15 cellular contexts compared by ENCODE assay signal in genomic region chr12:25005376-25005775, GRCh38. TPM values are rescaled to one million over a fixed set of nuclear protein-coding genes. Genes with fewer than 3 reads are reported as not detected.
DNase-seq lines count a peak whose midpoint lies in the region; ATAC-seq and TF ChIP-seq lines count a peak whose summit lies in the region.
"Had no signal": no experiment of that assay in that cellular context is flagged by ENCODE, and none has a peak within 500 bp of the region (broad histone marks: within the 10 kb centered on the region; RNA-seq: fewer than 3 reads in every experiment).

No MANE protein-coding gene starts in this region.

- DNase-seq in memory B cell (ENCODE audit: low spot score in 2 of 2) = peak in 1 of 2 donors; percentile 26
- no peak for DNase-seq in SK-N-SH
- no peak for DNase-seq in caudate nucleus (lab: John Stamatoyannopoulos, UW)
- DNase-seq in globus pallidus (ENCODE audit: low spot score) = no peak
- DNase-seq in tibial nerve (ENCODE audit: low spot score in 2 of 2) = no peak
- DNase-seq: activated naive CD4-positive, alpha-beta T cell treated with anti-CD3 and anti-CD28 coated beads for 36 hours; CD4-positive, alpha-beta T cell; hypothalamus; NCI-H2107; PC-3; small intestine had no signal

- H3K27me3 Mint-ChIP-seq in memory B cell = no peaks in the 10 kb centered on the region
- H3K27me3 Mint-ChIP-seq: CD4-positive, alpha-beta T cell had no signal

- no peak overlapping the region for H3K9ac ChIP-seq in SK-N-SH

- H3K4me3 Mint-ChIP-seq in memory B cell = peak overlapping the region; percentile 46
- H3K4me3 Mint-ChIP-seq: activated naive CD4-positive, alpha-beta T cell treated with anti-CD3 and anti-CD28 coated beads for 36 hours; CD4-positive, alpha-beta T cell had no signal

- POLR2A ChIA-PET in SK-N-SH (lab: Yijun Ruan, JAX) = no interaction called here

- no peaks in the 10 kb centered on the region for H4K20me1 ChIP-seq in SK-N-SH (ENCODE audit: insufficient read depth)

- H3K9me2 ChIP-seq in SK-N-SH = no peaks in the 10 kb centered on the region

- H2AFZ ChIP-seq in SK-N-SH (ENCODE audit: low read depth) = no peak overlapping the region

- H3K36me3 ChIP-seq in SK-N-SH (replicated peaks in 1 of 2; ENCODE audit: control insufficient read depth in 1 of 2, insufficient read depth in 2 of 2, low read length in 1 of 2) (no peaks in the 10 kb centered on the region), tibial nerve (no peaks in the 10 kb centered on the region)

- no peak for TF ChIP-seq EP300 in SK-N-SH (IDR thresholded peaks at IDR 0.05; ENCODE audit: borderline replicate concordance in 1 of 2, low read depth in 1 of 2, low read length in 1 of 2)
- TF ChIP-seq EP300 in tibial nerve (IDR thresholded peaks at IDR 0.05) = no peak

- peak overlapping the region; percentile 74 for H3K27ac Mint-ChIP-seq in memory B cell
- H3K27ac Mint-ChIP-seq: activated naive CD4-positive, alpha-beta T cell treated with anti-CD3 and anti-CD28 coated beads for 36 hours; CD4-positive, alpha-beta T cell had no signal

- H3K27me3 ChIP-seq in SK-N-SH (ENCODE audit: insufficient read depth) (no peaks in the 10 kb centered on the region; the same call in 1 of the 2 replicates), tibial nerve (no peaks in the 10 kb centered on the region)

- 72% methylated on average over 4 of the region's 4 CpGs for WGBS in SK-N-SH (ENCODE audit: low lambda C conversion rate)
- WGBS in tibial nerve, 2 donors = 91 to 95% methylated on average over 4 of the region's 4 CpGs

- no peak for TF ChIP-seq RAD21 in SK-N-SH (IDR thresholded peaks at IDR 0.05; ENCODE audit: low read length)

- CTCF ChIA-PET in SK-N-SH (lab: Yijun Ruan, JAX) = interaction anchor here (0.8 to 2.5 kb wide), 4 partner anchors 13 to 150 kb away, joined by 3 to 5 read pairs (median 4); no protein-coding TSS in a partner anchor

- H3K4me1 Mint-ChIP-seq in memory B cell = peaks cover 27% of the 10 kb centered on the region

- H3K9me3 Mint-ChIP-seq in memory B cell = no peaks in the 10 kb centered on the region
- H3K9me3 Mint-ChIP-seq: activated naive CD4-positive, alpha-beta T cell treated with anti-CD3 and anti-CD28 coated beads for 36 hours; CD4-positive, alpha-beta T cell had no signal

- no peaks in the 10 kb centered on the region for H3F3A ChIP-seq in SK-N-SH (replicated peaks; ENCODE audit: insufficient read depth)

- H3K4me3 ChIP-seq in SK-N-SH (ENCODE audit: low read depth in 2 of 2, low read length in 1 of 2) (no peak overlapping the region), tibial nerve (no peak overlapping the region)

- H3K27ac ChIP-seq in SK-N-SH (ENCODE audit: low read depth in 2 of 2, low read length in 1 of 2) (no peak overlapping the region), caudate nucleus (ENCODE audit: low read depth, low read length) (no peak overlapping the region), tibial nerve (no peak overlapping the region)
- H3K27ac ChIP-seq: epithelial cell of prostate had no signal

- no peak for TF ChIP-seq POLR2A in tibial nerve (IDR thresholded peaks at IDR 0.05)

- H3K4me1 ChIP-seq in SK-N-SH (ENCODE audit: control insufficient read depth in 1 of 2, insufficient read depth in 2 of 2, low read depth in 1 of 2, low read length in 1 of 2) (no peaks in the 10 kb centered on the region), tibial nerve (no peaks in the 10 kb centered on the region)

- no peak overlapping the region for H3K4me2 ChIP-seq in SK-N-SH

- ATAC-seq in GM18907 (IDR thresholded peaks at IDR 0.05; ENCODE audit: unreplicated experiment) = peak; percentile 56
- peak; percentile 51 for ATAC-seq in GM21717 (IDR thresholded peaks at IDR 0.05; ENCODE audit: unreplicated experiment)
- peak; percentile 53 for ATAC-seq in HG03378 (IDR thresholded peaks at IDR 0.05; ENCODE audit: unreplicated experiment)
- peak; percentile 91 for ATAC-seq in memory B cell (ENCODE audit: low read depth)
- ATAC-seq: PC-3 had no signal

- no peaks in the 10 kb centered on the region for H3K36me3 Mint-ChIP-seq in memory B cell

- TF ChIP-seq CTCF in SK-N-SH (IDR thresholded peaks at IDR 0.05) (no peak), tibial nerve (IDR thresholded peaks at IDR 0.05) (no peak)

- no peaks in the 10 kb centered on the region for H3K9me3 ChIP-seq in SK-N-SH
- no peaks in the 10 kb centered on the region for H3K9me3 ChIP-seq in tibial nerve

- H3K79me2 ChIP-seq in SK-N-SH (ENCODE audit: insufficient read depth) = no peaks in the 10 kb centered on the region

TF ChIP-seq in SK-N-SH, 30 proteins besides CTCF, POLR2A, EP300 and RAD21 (continues in another document):
- no peak for TF ChIP-seq RXRA (IDR thresholded peaks at IDR 0.05; ENCODE audit: borderline replicate concordance, low read depth)
- no peak for TF ChIP-seq USF1 (IDR thresholded peaks at IDR 0.05; ENCODE audit: borderline replicate concordance, low read depth)
- TF ChIP-seq SMC3 (IDR thresholded peaks at IDR 0.05; ENCODE audit: low read depth, low read length) = no peak
- no peak for TF ChIP-seq TCF12 (IDR thresholded peaks at IDR 0.05)
- TF ChIP-seq REST (IDR thresholded peaks at IDR 0.05; ENCODE audit: low read depth, low read length) = no peak
- no peak for TF ChIP-seq FOXM1 (IDR thresholded peaks at IDR 0.05; ENCODE audit: low read depth)
- no peak for TF ChIP-seq MXI1 (IDR thresholded peaks at IDR 0.05; ENCODE audit: low read depth, low read length)
- TF ChIP-seq YY1 (IDR thresholded peaks at IDR 0.05; ENCODE audit: low read depth) = no peak
- TF ChIP-seq TEAD4 (IDR thresholded peaks at IDR 0.05; ENCODE audit: borderline replicate concordance, insufficient read depth) = no peak
- TF ChIP-seq ZBTB33 (IDR thresholded peaks at IDR 0.05; ENCODE audit: borderline replicate concordance, low read depth) = no peak
- TF ChIP-seq MEF2A (IDR thresholded peaks at IDR 0.05; ENCODE audit: borderline replicate concordance, low read depth) = no peak
- no peak for TF ChIP-seq EZH2phosphoT487 (IDR thresholded peaks at IDR 0.05; ENCODE audit: borderline replicate concordance, low read depth)
- TF ChIP-seq NFIC (IDR thresholded peaks at IDR 0.05; ENCODE audit: borderline replicate concordance) = no peak
- no peak for TF ChIP-seq RFX5 (IDR thresholded peaks at IDR 0.05; ENCODE audit: low read length)
- no peak for TF ChIP-seq SIN3A (IDR thresholded peaks at IDR 0.05; ENCODE audit: borderline replicate concordance, low read depth, low read length)

RNA-seq across cellular contexts. Expression of gene BCAT1, which starts 56.5 kb away (rescaled TPM):
- polyA plus RNA-seq in SK-N-SH (2012; rRNA removed) = 7.7 and 9.1 TPM in 2 replicates
- 12.2 and 12.4 TPM in 2 replicates for polyA plus RNA-seq in SK-N-SH (2012; cell fraction: cytosol; rRNA removed)
- 7.0 and 12.2 TPM in 2 replicates for polyA plus RNA-seq in SK-N-SH (2012; cell fraction: nucleus; rRNA removed)
- total RNA-seq in tibial nerve = 10 to 100 TPM; 17.8 to 41.1 (median 35.0) TPM
- total RNA-seq: PC-3 had no signal
